In genomic region chr7:43594020-43594419, GRCh38 we compare ENCODE assay signal across 15 cellular contexts. TPM values are rescaled to one million over a fixed set of nuclear protein-coding genes. Genes with fewer than 3 reads are reported as not detected.
DNase-seq lines count a peak whose midpoint lies in the region; ATAC-seq and TF ChIP-seq lines count a peak whose summit lies in the region.
"Had no signal": no experiment of that assay in that cellular context is flagged by ENCODE, and none has a peak within 500 bp of the region (broad histone marks: within the 10 kb centered on the region; RNA-seq: fewer than 3 reads in every experiment).

No MANE protein-coding gene starts in this region.

- POLR2A ChIA-PET in HEK293 (lab: Yijun Ruan, JAX): interaction anchor here (1.3 kb wide), 1 partner anchor 11 kb away, joined by 10 read pairs; the partner anchor contains the start of gene STK17A
- POLR2A ChIA-PET in activated CD8-positive, alpha-beta T cell treated with anti-CD3 and anti-CD28 coated beads, Interleukin-2, amount 10 ng/mL, durations not matched to agents 7 days and 5 days (lab: Charles Lee): interaction anchor here (1.4 to 2.3 kb wide), 2 partner anchors 11 to 54 kb away, joined by 3 to 10 read pairs; partner anchors contain the start of gene STK17A
- POLR2A ChIA-PET in naive thymus-derived CD8-positive, alpha-beta T cell (lab: Charles Lee): interaction anchor here (1.2 to 3.6 kb wide), 5 partner anchors 10 to 106 kb away, joined by 3 to 22 read pairs (median 9); partner anchors contain the start of gene STK17A

- CTCF ChIA-PET in HEK293 (lab: Yijun Ruan, JAX): interaction anchor here (0.6 to 3.3 kb wide), 3 partner anchors 12 to 1250 kb away, joined by 3 to 25 read pairs (median 3); partner anchors contain the start of gene STK17A
- CTCF ChIA-PET in activated CD8-positive, alpha-beta T cell treated with anti-CD3 and anti-CD28 coated beads, Interleukin-2, amount 10 ng/mL, durations not matched to agents 7 days and 5 days (lab: Charles Lee): interaction anchor here (0.9 to 3.1 kb wide), 4 partner anchors 11 to 106 kb away, joined by 3 to 29 read pairs (median 6); partner anchors contain the start of gene STK17A

- TF ChIP-seq CTCF in HEK293 (tag by site-specific recombination; IDR thresholded peaks at IDR 0.05): no peak

- peaks cover 48% of the 10 kb centered on the region for H3K36me3 Mint-ChIP-seq in activated T-cell treated with anti-CD3 and anti-CD28 coated beads, Interleukin-2, amount 50 U/mL, for 24 hours (ENCODE audit: low read depth)
- H3K36me3 Mint-ChIP-seq in activated CD8-positive, alpha-beta T cell treated with anti-CD3 and anti-CD28 coated beads, Interleukin-2, amount 10 ng/mL, durations not matched to agents 7 days and 5 days (ENCODE audit: low read depth): peaks cover 43% of the 10 kb centered on the region
- H3K36me3 Mint-ChIP-seq in naive thymus-derived CD8-positive, alpha-beta T cell: peaks cover 0 to 45% (median 19%) of the 10 kb centered on the region in 3 donors

- no peaks in the 10 kb centered on the region for H3K27me3 Mint-ChIP-seq in activated T-cell treated with anti-CD3 and anti-CD28 coated beads, Interleukin-2, amount 50 U/mL, for 24 hours
- no peaks in the 10 kb centered on the region for H3K27me3 Mint-ChIP-seq in activated CD8-positive, alpha-beta T cell treated with anti-CD3 and anti-CD28 coated beads, Interleukin-2, amount 10 ng/mL, durations not matched to agents 7 days and 5 days (ENCODE audit: low read depth)
- no peaks in the 10 kb centered on the region for H3K27me3 Mint-ChIP-seq in naive thymus-derived CD8-positive, alpha-beta T cell

- peaks cover 7% of the 10 kb centered on the region for H3K4me1 ChIP-seq in HEK293 (ENCODE audit: control insufficient read depth, insufficient read depth, low read length)

- no peak for DNase-seq in activated T-cell treated with anti-CD3 and anti-CD28 coated beads, Interleukin-2, amount 50 U/mL, for 24 hours
- no peak for DNase-seq in activated T-cell treated with anti-CD3 and anti-CD28 coated beads, Interleukin-2, amount 50 U/mL, for 1 hour
- DNase-seq in activated CD8-positive, alpha-beta T cell treated with anti-CD3 and anti-CD28 coated beads, Interleukin-2, amount 10 ng/mL, durations not matched to agents 7 days and 5 days: no peak
- DNase-seq in naive thymus-derived CD8-positive, alpha-beta T cell: no peak
- DNase-seq in activated effector memory CD4-positive, alpha-beta T cell treated with Interleukin-2 at 50 U/mL for 16 hours: no peak
- DNase-seq in retina: no peak
- DNase-seq: activated CD4-positive, alpha-beta T cell treated with anti-CD3 and anti-CD28 coated beads, Interleukin-2, amount 50 U/mL, for 1 hour; central memory CD4-positive, alpha-beta T cell; gastrocnemius medialis; NCI-H2029; NCI-H524 treated with DMSO at 0.1 percent for 48 hours; stimulated activated CD4-positive, alpha-beta T cell treated with anti-CD3 and anti-CD28 coated beads, Interleukin-4, amount 100 ng/mL, for 4 hours; upper lobe of right lung had no signal

- H3K4me3 Mint-ChIP-seq in activated T-cell treated with anti-CD3 and anti-CD28 coated beads, Interleukin-2, amount 50 U/mL, for 24 hours: peak overlapping the region; percentile 48
- H3K4me3 Mint-ChIP-seq in activated CD8-positive, alpha-beta T cell treated with anti-CD3 and anti-CD28 coated beads, Interleukin-2, amount 10 ng/mL, durations not matched to agents 7 days and 5 days: peak overlapping the region; percentile 39
- H3K4me3 Mint-ChIP-seq in naive thymus-derived CD8-positive, alpha-beta T cell: peak overlapping the region; percentile 66 to 92 (median 84)

- no peak overlapping the region for H3K27ac ChIP-seq in HEK293 (ENCODE audit: extremely low read depth, low read depth, low read length)
- H3K27ac ChIP-seq: gastrocnemius medialis, upper lobe of right lung had no signal

- no peaks in the 10 kb centered on the region for H3K9me3 Mint-ChIP-seq in activated T-cell treated with anti-CD3 and anti-CD28 coated beads, Interleukin-2, amount 50 U/mL, for 24 hours
- no peaks in the 10 kb centered on the region for H3K9me3 Mint-ChIP-seq in activated CD8-positive, alpha-beta T cell treated with anti-CD3 and anti-CD28 coated beads, Interleukin-2, amount 10 ng/mL, durations not matched to agents 7 days and 5 days (ENCODE audit: insufficient read depth)
- no peaks in the 10 kb centered on the region for H3K9me3 Mint-ChIP-seq in naive thymus-derived CD8-positive, alpha-beta T cell

- ATAC-seq in activated CD8-positive, alpha-beta T cell treated with anti-CD3 and anti-CD28 coated beads, Interleukin-2, amount 10 ng/mL, durations not matched to agents 7 days and 5 days: peak; percentile 32
- peak in 1 of 2 donors; percentile 4 for ATAC-seq in naive thymus-derived CD8-positive, alpha-beta T cell
- no peak for ATAC-seq in HG02623 (IDR thresholded peaks at IDR 0.05; ENCODE audit: unreplicated experiment)
- ATAC-seq: gastrocnemius medialis, upper lobe of right lung had no signal

- peaks cover 81% of the 10 kb centered on the region for H3K4me1 Mint-ChIP-seq in activated T-cell treated with anti-CD3 and anti-CD28 coated beads, Interleukin-2, amount 50 U/mL, for 24 hours (ENCODE audit: low read depth)
- peaks cover 74% of the 10 kb centered on the region for H3K4me1 Mint-ChIP-seq in activated CD8-positive, alpha-beta T cell treated with anti-CD3 and anti-CD28 coated beads, Interleukin-2, amount 10 ng/mL, durations not matched to agents 7 days and 5 days (ENCODE audit: low read depth)
- peaks cover 35 to 89% (median 82%) of the 10 kb centered on the region in 4 donors for H3K4me1 Mint-ChIP-seq in naive thymus-derived CD8-positive, alpha-beta T cell

- no peaks in the 10 kb centered on the region for H3K9me3 ChIP-seq in HEK293 (ENCODE audit: control insufficient read depth, insufficient read depth, low read depth, low read length)
- H3K9me3 ChIP-seq: gastrocnemius medialis, upper lobe of right lung had no signal

- peak overlapping the region; percentile 87 for H3K27ac Mint-ChIP-seq in activated T-cell treated with anti-CD3 and anti-CD28 coated beads, Interleukin-2, amount 50 U/mL, for 24 hours
- H3K27ac Mint-ChIP-seq in activated CD8-positive, alpha-beta T cell treated with anti-CD3 and anti-CD28 coated beads, Interleukin-2, amount 10 ng/mL, durations not matched to agents 7 days and 5 days: peak overlapping the region; percentile 81
- peak overlapping the region; percentile 83 to 96 (median 92) for H3K27ac Mint-ChIP-seq in naive thymus-derived CD8-positive, alpha-beta T cell

- no peak overlapping the region for H3K4me3 ChIP-seq in HEK293 (ENCODE audit: low read depth, low read length)
- H3K4me3 ChIP-seq: gastrocnemius medialis, upper lobe of right lung had no signal

- peaks cover 8 to 15% of the 10 kb centered on the region in 2 experiments; a peak in 2 of 3 replicates for H3K36me3 ChIP-seq in HEK293 (ENCODE audit: control insufficient read depth in 2 of 2, insufficient read depth in 1 of 2, low read length in 2 of 2)

TF ChIP-seq in HEK293, 187 proteins besides CTCF, POLR2A, EP300 and RAD21:
- TF ChIP-seq KLF9 (tag by site-specific recombination; IDR thresholded peaks at IDR 0.05; ENCODE audit: low read depth) (0 out of 2 replicates have a peak, but pooled peaks have one; percentile 20), ZNF529 (tag by site-specific recombination; IDR thresholded peaks at IDR 0.05; ENCODE audit: insufficient replicate concordance) (no peak), GFI1B (tag by site-specific recombination; IDR thresholded peaks at IDR 0.05) (no peak), ZNF211 (tag by site-specific recombination; IDR thresholded peaks at IDR 0.05; ENCODE audit: low read depth) (no peak), MZF1 (tag by site-specific recombination; IDR thresholded peaks at IDR 0.05; ENCODE audit: borderline replicate concordance) (peak; percentile 69), ZNF510 (tag by site-specific recombination; IDR thresholded peaks at IDR 0.05; ENCODE audit: insufficient replicate concordance) (no peak)
- TF ChIP-seq, protein P1, sequence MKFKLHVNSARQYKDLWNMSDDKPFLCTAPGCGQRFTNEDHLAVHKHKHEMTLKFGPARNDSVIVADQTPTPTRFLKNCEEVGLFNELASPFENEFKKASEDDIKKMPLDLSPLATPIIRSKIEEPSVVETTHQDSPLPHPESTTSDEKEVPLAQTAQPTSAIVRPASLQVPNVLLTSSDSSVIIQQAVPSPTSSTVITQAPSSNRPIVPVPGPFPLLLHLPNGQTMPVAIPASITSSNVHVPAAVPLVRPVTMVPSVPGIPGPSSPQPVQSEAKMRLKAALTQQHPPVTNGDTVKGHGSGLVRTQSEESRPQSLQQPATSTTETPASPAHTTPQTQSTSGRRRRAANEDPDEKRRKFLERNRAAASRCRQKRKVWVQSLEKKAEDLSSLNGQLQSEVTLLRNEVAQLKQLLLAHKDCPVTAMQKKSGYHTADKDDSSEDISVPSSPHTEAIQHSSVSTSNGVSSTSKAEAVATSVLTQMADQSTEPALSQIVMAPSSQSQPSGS (tag by site-specific recombination; IDR thresholded peaks at IDR 0.05; ENCODE audit: low read depth): peak; percentile 48; the same call in 1 of the 2 replicates
TF ChIP-seq in HEK293: peak in this region for 3.

RNA-seq across cellular contexts. Expression of gene STK17A, which starts 11.1 kb away (rescaled TPM):
- 10 to 100 TPM; 67.9 to 69.0 TPM for total RNA-seq in activated CD8-positive, alpha-beta T cell treated with anti-CD3 and anti-CD28 coated beads, Interleukin-2, amount 10 ng/mL, durations not matched to agents 7 days and 5 days
- total RNA-seq in naive thymus-derived CD8-positive, alpha-beta T cell: 100 to 1,000 TPM; 203 to 208 TPM
- polyA plus RNA-seq in naive thymus-derived CD8-positive, alpha-beta T cell: 100 to 1,000 TPM; 242 to 346 (median 262) TPM
